In the genomic region with DNA sequence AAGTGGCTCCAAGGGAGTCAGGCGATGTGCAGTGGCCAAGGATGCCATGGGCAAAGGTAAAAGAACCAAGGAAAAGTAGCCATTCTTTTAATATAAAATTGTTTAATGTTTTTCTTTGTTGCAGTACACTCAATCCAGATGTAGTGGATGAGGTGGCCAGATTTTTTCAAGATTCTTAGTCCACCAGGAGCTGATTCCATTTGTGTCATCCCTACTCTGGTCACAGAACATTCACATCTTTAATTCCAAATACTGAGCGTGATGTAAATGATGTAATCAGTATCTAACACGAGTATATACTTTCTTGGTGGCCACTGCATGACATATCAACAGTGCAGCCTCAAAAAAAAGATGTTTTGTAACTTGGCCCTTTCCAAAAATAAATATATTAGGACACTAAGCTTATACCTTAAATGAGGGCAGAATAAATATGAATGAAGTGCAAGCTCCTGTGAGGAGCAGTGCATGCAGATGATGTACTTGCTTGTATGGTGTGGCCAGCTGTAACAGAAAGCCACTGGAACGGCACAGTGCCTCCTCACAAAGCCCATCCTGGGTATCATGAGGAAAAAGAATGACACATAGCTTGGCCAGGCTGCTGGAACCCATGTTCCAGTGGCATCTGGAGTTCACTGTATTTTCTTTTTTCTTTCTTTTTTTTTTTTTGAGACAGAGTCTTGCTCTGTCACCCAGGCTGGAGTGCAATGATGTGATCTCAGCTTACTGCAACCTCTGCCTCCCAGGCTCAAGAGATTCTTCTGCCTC, we compare ENCODE assay signal across 30 cellular contexts. TPM values are rescaled to one million over a fixed set of nuclear protein-coding genes. Genes with fewer than 3 reads are reported as not detected.
DNase-seq lines count a peak whose midpoint lies in the region; ATAC-seq and TF ChIP-seq lines count a peak whose summit lies in the region.
"Had no signal": no experiment of that assay in that cellular context is flagged by ENCODE, and none has a peak within 500 bp of the region (broad histone marks: within the 10 kb centered on the region; RNA-seq: fewer than 3 reads in every experiment).

No MANE protein-coding gene starts in this region.

- H3K9me3 Mint-ChIP-seq in activated naive CD8-positive, alpha-beta T cell treated with anti-CD3 and anti-CD28 coated beads, Interleukin-2, amount 50 U/mL, for 24 hours: no peaks in the 10 kb centered on the region
- H3K9me3 Mint-ChIP-seq: activated CD8-positive, alpha-beta T cell treated with anti-CD3 and anti-CD28 coated beads for 36 hours; activated naive CD4-positive, alpha-beta T cell treated with anti-CD3 and anti-CD28 coated beads, Interleukin-2, amount 50 U/mL, for 24 hours; IgD-negative memory B cell; nephron progenitor cell; stimulated activated naive CD8-positive, alpha-beta T cell treated with anti-CD3 and anti-CD28 coated beads, Interleukin-15, amount 100 ng/mL, for 72 hours; type B pancreatic cell had no signal

- H3K9me3 ChIP-seq in HEK293 (ENCODE audit: control insufficient read depth, insufficient read depth, low read depth, low read length) (no peaks in the 10 kb centered on the region), adipocyte (ENCODE audit: control insufficient read depth, low read length) (no peaks in the 10 kb centered on the region), suprapubic skin (no peaks in the 10 kb centered on the region)
- H3K9me3 ChIP-seq: Caco-2, heart right ventricle, ovary, spleen had no signal

- peak; percentile 3 for DNase-seq in adipocyte (ENCODE audit: low read depth)
- no peak for DNase-seq in suprapubic skin (ENCODE audit: low spot score in 2 of 2)
- no peak for DNase-seq in activated naive CD8-positive, alpha-beta T cell treated with anti-CD3 and anti-CD28 coated beads, Interleukin-2, amount 50 U/mL, for 24 hours
- DNase-seq in T1000 (lab: John Stamatoyannopoulos, UW): no peak
- DNase-seq in DMS114 treated with DMSO at 0.1 percent for 48 hours (lab: John Stamatoyannopoulos, UW; ENCODE audit: unreplicated experiment): no peak
- DNase-seq: activated CD8-positive, alpha-beta memory T cell treated with anti-CD3 and anti-CD28 coated beads, Interleukin-2, amount 50 U/mL, for 48 hours; activated CD8-positive, alpha-beta T cell treated with anti-CD3 and anti-CD28 coated beads for 36 hours; Caco-2; cortex of kidney; heart right ventricle; nephron progenitor cell; ovary; SHP77; spleen; stimulated activated CD4-positive, alpha-beta T cell treated with anti-CD3 and anti-CD28 coated beads, Interleukin-2, amount 100 ng/mL, for 24 hours; stimulated activated naive CD8-positive, alpha-beta T cell treated with anti-CD3 and anti-CD28 coated beads, Interleukin-15, amount 100 ng/mL, for 72 hours; T-helper 2 cell had no signal

- H3K27me3 ChIP-seq in adipocyte (replicated peaks; ENCODE audit: control insufficient read depth, insufficient read depth, low read length) (no peaks in the 10 kb centered on the region), layer of hippocampus (ENCODE audit: control insufficient read depth, insufficient read depth, low read length) (no peaks in the 10 kb centered on the region), suprapubic skin (no peaks in the 10 kb centered on the region)
- H3K27me3 ChIP-seq: heart right ventricle, ovary, spleen had no signal

- TF ChIP-seq POLR2A in suprapubic skin (IDR thresholded peaks at IDR 0.05): no peak

- TF ChIP-seq EP300 in suprapubic skin (IDR thresholded peaks at IDR 0.05): no peak

- H3K27me3 Mint-ChIP-seq in activated naive CD8-positive, alpha-beta T cell treated with anti-CD3 and anti-CD28 coated beads, Interleukin-2, amount 50 U/mL, for 24 hours: no peaks in the 10 kb centered on the region
- H3K27me3 Mint-ChIP-seq: activated CD8-positive, alpha-beta T cell treated with anti-CD3 and anti-CD28 coated beads for 36 hours; activated naive CD4-positive, alpha-beta T cell treated with anti-CD3 and anti-CD28 coated beads, Interleukin-2, amount 50 U/mL, for 24 hours; IgD-negative memory B cell; stimulated activated naive CD8-positive, alpha-beta T cell treated with anti-CD3 and anti-CD28 coated beads, Interleukin-15, amount 100 ng/mL, for 72 hours; type B pancreatic cell had no signal

- peaks cover 20% of the 10 kb centered on the region for H3K36me3 Mint-ChIP-seq in activated naive CD8-positive, alpha-beta T cell treated with anti-CD3 and anti-CD28 coated beads, Interleukin-2, amount 50 U/mL, for 24 hours (ENCODE audit: low read depth)
- H3K36me3 Mint-ChIP-seq: activated naive CD4-positive, alpha-beta T cell treated with anti-CD3 and anti-CD28 coated beads, Interleukin-2, amount 50 U/mL, for 24 hours had no signal

- H3K36me3 ChIP-seq in HEK293 (ENCODE audit: control insufficient read depth in 2 of 2, insufficient read depth in 1 of 2, low read length in 2 of 2): peaks cover 0 to 30% of the 10 kb centered on the region in 2 experiments
- no peaks in the 10 kb centered on the region for H3K36me3 ChIP-seq in adipocyte (ENCODE audit: control insufficient read depth, insufficient read depth, low read length, severe bottlenecking)
- no peaks in the 10 kb centered on the region for H3K36me3 ChIP-seq in suprapubic skin
- H3K36me3 ChIP-seq: ovary, spleen had no signal

- POLR2A ChIA-PET in HEK293 (lab: Yijun Ruan, JAX): interaction anchor here (0.5 kb wide), 1 partner anchor 1330 kb away, joined by 3 read pairs; no protein-coding TSS in a partner anchor

- no peak for TF ChIP-seq CTCF in HEK293 (tag by site-specific recombination; IDR thresholded peaks at IDR 0.05)
- TF ChIP-seq CTCF in suprapubic skin (IDR thresholded peaks at IDR 0.05): no peak

- no peak overlapping the region for H3K27ac Mint-ChIP-seq in activated naive CD8-positive, alpha-beta T cell treated with anti-CD3 and anti-CD28 coated beads, Interleukin-2, amount 50 U/mL, for 24 hours
- H3K27ac Mint-ChIP-seq: activated CD8-positive, alpha-beta T cell treated with anti-CD3 and anti-CD28 coated beads for 36 hours; activated naive CD4-positive, alpha-beta T cell treated with anti-CD3 and anti-CD28 coated beads, Interleukin-2, amount 50 U/mL, for 24 hours; IgD-negative memory B cell; nephron progenitor cell; stimulated activated naive CD8-positive, alpha-beta T cell treated with anti-CD3 and anti-CD28 coated beads, Interleukin-15, amount 100 ng/mL, for 72 hours; type B pancreatic cell had no signal

- WGBS in suprapubic skin: 53% methylated on average over 4 of the region's 4 CpGs

- H3K27ac ChIP-seq in HEK293 (ENCODE audit: extremely low read depth, low read depth, low read length): no peak overlapping the region
- H3K27ac ChIP-seq in layer of hippocampus (ENCODE audit: low read depth, low read length): peak overlapping the region; percentile 50
- peak overlapping the region; percentile 28 for H3K27ac ChIP-seq in suprapubic skin
- H3K27ac ChIP-seq: C4-2B, ovary, spleen had no signal

- no peak overlapping the region for H3K4me3 ChIP-seq in HEK293 (ENCODE audit: low read depth, low read length)
- no peak overlapping the region for H3K4me3 ChIP-seq in adipocyte (ENCODE audit: low read length)
- no peak overlapping the region for H3K4me3 ChIP-seq in suprapubic skin
- H3K4me3 ChIP-seq: heart right ventricle, ovary, spleen had no signal

- no peak for ATAC-seq in HG03139 (IDR thresholded peaks at IDR 0.05; ENCODE audit: unreplicated experiment)
- no peak for ATAC-seq in activated naive CD8-positive, alpha-beta T cell treated with anti-CD3 and anti-CD28 coated beads, Interleukin-2, amount 50 U/mL, for 24 hours
- ATAC-seq: activated CD8-positive, alpha-beta T cell treated with anti-CD3 and anti-CD28 coated beads for 36 hours; heart right ventricle; Panc1; stimulated activated naive CD8-positive, alpha-beta T cell treated with anti-CD3 and anti-CD28 coated beads, Interleukin-15, amount 100 ng/mL, for 72 hours had no signal

- H3K4me1 ChIP-seq in HEK293 (ENCODE audit: control insufficient read depth, insufficient read depth, low read length) (no peaks in the 10 kb centered on the region), adipocyte (ENCODE audit: control insufficient read depth, insufficient read depth, low read length) (peaks cover 13% of the 10 kb centered on the region), suprapubic skin (peaks cover 27% of the 10 kb centered on the region)
- H3K4me1 ChIP-seq: Caco-2 had no signal

- CTCF ChIA-PET in HEK293 (lab: Yijun Ruan, JAX): interaction anchor here (1.0 to 3.1 kb wide), 4 partner anchors 10 to 103 kb away, joined by 3 to 19 read pairs (median 10); no protein-coding TSS in a partner anchor

- H3K9ac ChIP-seq in adipocyte (ENCODE audit: low read length): no peak overlapping the region

- H3K4me1 Mint-ChIP-seq in activated naive CD8-positive, alpha-beta T cell treated with anti-CD3 and anti-CD28 coated beads, Interleukin-2, amount 50 U/mL, for 24 hours: peaks cover 36% of the 10 kb centered on the region

- no peak overlapping the region for H3K4me3 Mint-ChIP-seq in activated naive CD8-positive, alpha-beta T cell treated with anti-CD3 and anti-CD28 coated beads, Interleukin-2, amount 50 U/mL, for 24 hours
- H3K4me3 Mint-ChIP-seq: activated CD8-positive, alpha-beta T cell treated with anti-CD3 and anti-CD28 coated beads for 36 hours; activated naive CD4-positive, alpha-beta T cell treated with anti-CD3 and anti-CD28 coated beads, Interleukin-2, amount 50 U/mL, for 24 hours; IgD-negative memory B cell; nephron progenitor cell; stimulated activated naive CD8-positive, alpha-beta T cell treated with anti-CD3 and anti-CD28 coated beads, Interleukin-15, amount 100 ng/mL, for 72 hours; type B pancreatic cell had no signal

TF ChIP-seq in HEK293, 187 proteins besides CTCF, POLR2A, EP300 and RAD21:
- TF ChIP-seq OVOL3 (tag by site-specific recombination; IDR thresholded peaks at IDR 0.05) (no peak), TCF7L2 (IDR thresholded peaks at IDR 0.05; ENCODE audit: borderline replicate concordance, low read depth, low read length) (no peak)
- TF ChIP-seq, protein P1, sequence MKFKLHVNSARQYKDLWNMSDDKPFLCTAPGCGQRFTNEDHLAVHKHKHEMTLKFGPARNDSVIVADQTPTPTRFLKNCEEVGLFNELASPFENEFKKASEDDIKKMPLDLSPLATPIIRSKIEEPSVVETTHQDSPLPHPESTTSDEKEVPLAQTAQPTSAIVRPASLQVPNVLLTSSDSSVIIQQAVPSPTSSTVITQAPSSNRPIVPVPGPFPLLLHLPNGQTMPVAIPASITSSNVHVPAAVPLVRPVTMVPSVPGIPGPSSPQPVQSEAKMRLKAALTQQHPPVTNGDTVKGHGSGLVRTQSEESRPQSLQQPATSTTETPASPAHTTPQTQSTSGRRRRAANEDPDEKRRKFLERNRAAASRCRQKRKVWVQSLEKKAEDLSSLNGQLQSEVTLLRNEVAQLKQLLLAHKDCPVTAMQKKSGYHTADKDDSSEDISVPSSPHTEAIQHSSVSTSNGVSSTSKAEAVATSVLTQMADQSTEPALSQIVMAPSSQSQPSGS (tag by site-specific recombination; IDR thresholded peaks at IDR 0.05; ENCODE audit: low read depth): 0 out of 2 replicates have a peak, but pooled peaks have one; percentile 38
TF ChIP-seq in HEK293: peak in this region for 1.

RNA-seq across cellular contexts. Expression of a gene that starts 6.4 kb away (rescaled TPM):
- 1 to 10 TPM in 3 of 4 donors, not detected in 1; 1.3 to 2.2 (median 1.4) TPM for total RNA-seq in suprapubic skin

RNA-seq across cellular contexts. Expression of a gene that starts 15.4 kb away (rescaled TPM):
- under 1 TPM; 0.08 to 0.44 (median 0.35) TPM for total RNA-seq in suprapubic skin

RNA-seq across cellular contexts. Expression of a gene that starts 20.6 kb away (rescaled TPM):
- not detected for total RNA-seq in suprapubic skin
- total RNA-seq: Caco-2, G401, kidney epithelial cell, renal cortical epithelial cell had no signal

RNA-seq across cellular contexts. Expression of a gene that starts 27.2 kb away (rescaled TPM):
- total RNA-seq in suprapubic skin: 1 to 10 TPM in 3 of 4 donors, not detected in 1; 2.3 to 6.4 (median 3.0) TPM
- total RNA-seq: cardiac septum, G401, kidney epithelial cell, lung microvascular endothelial cell had no signal

RNA-seq across cellular contexts. Expression of a gene that starts 29.0 kb away (rescaled TPM):
- total RNA-seq in suprapubic skin: 1 to 10 TPM; 2.2 to 7.2 (median 2.9) TPM
